In the genomic region with DNA sequence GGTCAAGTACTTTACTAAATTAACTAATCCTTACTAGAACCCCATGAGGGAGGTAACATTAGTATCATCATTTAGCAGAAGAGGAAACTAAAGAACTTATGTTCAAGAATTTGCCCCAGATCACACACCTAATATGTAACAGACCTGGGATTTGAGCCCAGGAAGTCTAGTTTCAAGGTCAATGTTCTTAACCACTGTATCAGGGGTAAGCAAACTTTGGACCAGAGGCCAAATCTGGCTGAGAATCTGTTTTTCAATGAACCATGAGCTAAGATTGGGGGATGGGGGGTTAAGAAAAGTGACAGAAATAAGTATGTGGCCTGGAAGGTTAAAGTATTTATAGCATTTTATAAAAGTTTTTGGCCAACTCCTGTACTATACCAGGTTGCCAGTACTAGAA, we compare ENCODE assay signal across 25 cellular contexts.
A peak's percentile ranks its signal among the peaks of the same experiment; 100 is the strongest.
DNase-seq lines count a peak whose midpoint lies in the region; ATAC-seq, FAIRE-seq and TF ChIP-seq lines count a peak whose summit lies in the region.
"Had no signal": no experiment of that assay in that cellular context is flagged by ENCODE, and none has a peak within 500 bp of the region (broad histone marks: within the 10 kb centered on the region; RNA-seq: fewer than 3 reads in every experiment).

No MANE protein-coding gene starts in this region.

- H3K79me2 ChIP-seq in Karpas-422 (ENCODE audit: low read length): no peaks in the 10 kb centered on the region
- H3K79me2 ChIP-seq in HepG2 (ENCODE audit: insufficient read depth, low read length): no peaks in the 10 kb centered on the region

- TF ChIP-seq RAD21 in HepG2 (CRISPR knock-in tag; IDR thresholded peaks at IDR 0.05): no peak

- POLR2A ChIA-PET in HepG2 (lab: Yijun Ruan, JAX): no interaction called here

- no peak for FAIRE-seq in HepG2 (lab: Jason Lieb, UNC)
- FAIRE-seq: A549, GM12878, GM12892, GM18507 had no signal

- DNase-seq in Karpas-422 (peak; percentile 19), HepG2 (ENCODE audit: low spot score) (peak; percentile 13), right lobe of liver (peak in 1 of 3 donors; percentile 49), NOMO-1 treated with DMSO at 0.1 percent for 48 hours (lab: John Stamatoyannopoulos, UW; ENCODE audit: unreplicated experiment) (no peak), ecto neural progenitor cell (ENCODE audit: low spot score) (no peak)
- DNase-seq: ACHN; BE2C; C1 segment of cervical spinal cord; CD4-positive, alpha-beta memory T cell; CD4-positive, CD25-positive, alpha-beta regulatory T cell; CD8-positive, alpha-beta memory T cell; COR-L47; DMS 273 treated with DMSO at 0.1 percent for 48 hours; DMS153; DMS53; DMS79; DND-41; EL; GDM1 had no signal

- H4K20me1 ChIP-seq in Karpas-422 (ENCODE audit: insufficient read depth, low read depth, low read length) (no peaks in the 10 kb centered on the region), HepG2 (ENCODE audit: insufficient read depth, low read length) (no peaks in the 10 kb centered on the region)
- H4K20me1 ChIP-seq: BLaER1 had no signal

- H3K4me2 ChIP-seq in Karpas-422 (ENCODE audit: low read depth, low read length, poor library complexity, severe bottlenecking): no peak overlapping the region
- no peak overlapping the region for H3K4me2 ChIP-seq in HepG2 (ENCODE audit: low read depth, low read length)
- H3K4me2 ChIP-seq: A549, BLaER1 had no signal

- no peak overlapping the region for H3K4me3 ChIP-seq in Karpas-422 (ENCODE audit: low read length)
- no peak overlapping the region for H3K4me3 ChIP-seq in HepG2 (replicated peaks in 1 of 3; ENCODE audit: insufficient read depth in 1 of 3, low read depth in 2 of 3, low read length in 3 of 3)
- H3K4me3 ChIP-seq in right lobe of liver: no peak overlapping the region
- H3K4me3 ChIP-seq: A549, BLaER1, GM12878 had no signal

- TF ChIP-seq EP300 in HepG2 (IDR thresholded peaks at IDR 0.05; ENCODE audit: low read depth in 2 of 2, low read length in 2 of 2) (0 out of 4 replicates have a peak, but pooled peaks of 1 of the 2 experiments have one; percentile 8), HepG2 (CRISPR knock-in tag; IDR thresholded peaks at IDR 0.05; ENCODE audit: borderline replicate concordance) (no peak)

- TF ChIP-seq CTCF in HepG2 (CRISPR knock-in tag; IDR thresholded peaks at IDR 0.05): no peak
- no peak for TF ChIP-seq CTCF in right lobe of liver (IDR thresholded peaks at IDR 0.05)

- H3K9ac ChIP-seq in Karpas-422 (ENCODE audit: low read length) (no peak overlapping the region), HepG2 (ENCODE audit: insufficient read depth, low read depth, low read length) (no peak overlapping the region)
- H3K9ac ChIP-seq: BLaER1 had no signal

- H3K27me3 ChIP-seq in Karpas-422 (ENCODE audit: low read length): no peaks in the 10 kb centered on the region
- H3K27me3 ChIP-seq in HepG2 (ENCODE audit: control insufficient read depth in 1 of 2, insufficient read depth in 2 of 2, low read length in 2 of 2): no peaks in the 10 kb centered on the region
- no peaks in the 10 kb centered on the region for H3K27me3 ChIP-seq in right lobe of liver
- H3K27me3 ChIP-seq: BE2C, BLaER1 had no signal

- no peak overlapping the region for H2AFZ ChIP-seq in Karpas-422 (ENCODE audit: low read length)
- H2AFZ ChIP-seq in HepG2 (ENCODE audit: low read length): no peak overlapping the region

- intact Hi-C loops in HepG2 (cut with micrococcal nuclease; ENCODE audit: unreplicated experiment) (no loop called here), right lobe of liver (cut with DNase I) (no loop called here)

- H3K9me3 ChIP-seq in Karpas-422 (ENCODE audit: low read length) (peaks cover 4% of the 10 kb centered on the region; the same call in 1 of the 2 replicates), HepG2 (ENCODE audit: low read length) (no peaks in the 10 kb centered on the region), right lobe of liver (peaks cover 0 to 4% (median 0%) of the 10 kb centered on the region in 4 donors)
- H3K9me3 ChIP-seq: BE2C had no signal

- BruUV-seq in HepG2 (replicated peaks; lab: Mats Ljungman, UMichigan): no TSS peak

- H3K36me3 ChIP-seq in Karpas-422 (ENCODE audit: insufficient read depth, low read length): no peaks in the 10 kb centered on the region
- no peaks in the 10 kb centered on the region for H3K36me3 ChIP-seq in HepG2 (replicated peaks in 1 of 2; ENCODE audit: control insufficient read depth in 1 of 2, insufficient read depth in 2 of 2, low read length in 2 of 2)
- no peaks in the 10 kb centered on the region for H3K36me3 ChIP-seq in right lobe of liver
- H3K36me3 ChIP-seq: BE2C had no signal

- in situ Hi-C loops in HepG2 (cut with HindIII; ENCODE audit: extremely low pct_ligation_motif_present, low pct_unique_long_range_greater_than_20kb): loop anchor here (25.0 kb wide), 1 partner anchor 875 kb away; no protein-coding TSS in a partner anchor

- CTCF ChIA-PET in HepG2 (lab: Yijun Ruan, JAX; ENCODE audit: low intra/inter-chr PET ratio, low total read pairs): no interaction called here

- H3K9me2 ChIP-seq in Karpas-422 (replicated peaks; ENCODE audit: insufficient read depth, low read length): no peaks in the 10 kb centered on the region

- ATAC-seq in HepG2 (no peak), right lobe of liver (peak; percentile 75 to 97 (median 86))
- ATAC-seq: A549, GM12878 had no signal

- H3K4me1 ChIP-seq in Karpas-422 (ENCODE audit: low read length) (no peaks in the 10 kb centered on the region), HepG2 (ENCODE audit: insufficient read depth, low read length) (peaks cover 11% of the 10 kb centered on the region), right lobe of liver (peaks cover 0 to 6% (median 0%) of the 10 kb centered on the region in 4 donors)
- H3K4me1 ChIP-seq: A549, BE2C, BLaER1 had no signal

- no peak for TF ChIP-seq POLR2A in HepG2 (IDR thresholded peaks at IDR 0.05; ENCODE audit: insufficient read depth in 1 of 2, low read depth in 2 of 2, low read length in 2 of 2)
- no peak for TF ChIP-seq POLR2A in right lobe of liver (IDR thresholded peaks at IDR 0.05)

- H3K27ac ChIP-seq in Karpas-422 (ENCODE audit: low read length) (no peak overlapping the region), HepG2 (ENCODE audit: extremely low read length, insufficient read depth, low read length) (no peak overlapping the region), right lobe of liver (peak overlapping the region in 1 of 3 donors; percentile 19)
- H3K27ac ChIP-seq: 22Rv1, A549, BLaER1 had no signal

TF ChIP-seq in HepG2, 621 proteins besides CTCF, POLR2A, EP300 and RAD21 (continues in another document):
- TF ChIP-seq NCOR1 (IDR thresholded peaks at IDR 0.05; ENCODE audit: borderline replicate concordance, low read length): peak; percentile 19; the same call in 1 of the 2 replicates
- peak; percentile 46; the same call in 1 of the 2 replicates for TF ChIP-seq ZMYM2 (CRISPR knock-in tag; IDR thresholded peaks at IDR 0.05)
- no peak for TF ChIP-seq CBX5 (CRISPR knock-in tag; IDR thresholded peaks at IDR 0.05; ENCODE audit: borderline replicate concordance)
- peak; percentile 65 for TF ChIP-seq HNF4A (CRISPR knock-in tag; IDR thresholded peaks at IDR 0.05)
- peak; percentile 40; the same call in 1 of the 2 replicates for TF ChIP-seq ZNF281 (CRISPR knock-in tag; IDR thresholded peaks at IDR 0.05; ENCODE audit: borderline replicate concordance)
- TF ChIP-seq, protein P1, sequence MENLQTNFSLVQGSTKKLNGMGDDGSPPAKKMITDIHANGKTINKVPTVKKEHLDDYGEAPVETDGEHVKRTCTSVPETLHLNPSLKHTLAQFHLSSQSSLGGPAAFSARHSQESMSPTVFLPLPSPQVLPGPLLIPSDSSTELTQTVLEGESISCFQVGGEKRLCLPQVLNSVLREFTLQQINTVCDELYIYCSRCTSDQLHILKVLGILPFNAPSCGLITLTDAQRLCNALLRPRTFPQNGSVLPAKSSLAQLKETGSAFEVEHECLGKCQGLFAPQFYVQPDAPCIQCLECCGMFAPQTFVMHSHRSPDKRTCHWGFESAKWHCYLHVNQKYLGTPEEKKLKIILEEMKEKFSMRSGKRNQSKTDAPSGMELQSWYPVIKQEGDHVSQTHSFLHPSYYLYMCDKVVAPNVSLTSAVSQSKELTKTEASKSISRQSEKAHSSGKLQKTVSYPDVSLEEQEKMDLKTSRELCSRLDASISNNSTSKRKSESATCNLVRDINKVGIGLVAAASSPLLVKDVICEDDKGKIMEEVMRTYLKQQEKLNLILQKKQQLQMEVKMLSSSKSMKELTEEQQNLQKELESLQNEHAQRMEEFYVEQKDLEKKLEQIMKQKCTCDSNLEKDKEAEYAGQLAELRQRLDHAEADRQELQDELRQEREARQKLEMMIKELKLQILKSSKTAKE (CRISPR knock-in tag; IDR thresholded peaks at IDR 0.05; ENCODE audit: borderline replicate concordance): no peak
- TF ChIP-seq ZNF274 (CRISPR knock-in tag; IDR thresholded peaks at IDR 0.05): no peak
- no peak for TF ChIP-seq RXRA (CRISPR knock-in tag; IDR thresholded peaks at IDR 0.05)
- no peak for TF ChIP-seq HDAC2 (CRISPR knock-in tag; IDR thresholded peaks at IDR 0.05)
- no peak for TF ChIP-seq SOX13 (IDR thresholded peaks at IDR 0.05)
- TF ChIP-seq SOX13 (CRISPR knock-in tag; conservative IDR thresholded peaks at IDR 0.05 in 1 of 2, IDR thresholded peaks at IDR 0.05 in 1 of 2): 0 out of 4 replicates have a peak, but pooled peaks of 1 of the 2 experiments have one; percentile 20
- no peak for TF ChIP-seq ZNF20 (CRISPR knock-in tag; IDR thresholded peaks at IDR 0.05)
- no peak for TF ChIP-seq CHCHD3 (CRISPR knock-in tag; IDR thresholded peaks at IDR 0.05)

Comparison
In these comparisons a context has a peak if more than half of its experiments do, and no peak if none do; other contexts are left out.
1. DNase-seq: peak in Karpas-422 (single experiment) and HepG2 (single experiment); none in NOMO-1 treated with DMSO at 0.1 percent for 48 hours (single experiment) and ecto neural progenitor cell (single experiment).